ENCODE assay signal across 30 cellular contexts in the genomic region with DNA sequence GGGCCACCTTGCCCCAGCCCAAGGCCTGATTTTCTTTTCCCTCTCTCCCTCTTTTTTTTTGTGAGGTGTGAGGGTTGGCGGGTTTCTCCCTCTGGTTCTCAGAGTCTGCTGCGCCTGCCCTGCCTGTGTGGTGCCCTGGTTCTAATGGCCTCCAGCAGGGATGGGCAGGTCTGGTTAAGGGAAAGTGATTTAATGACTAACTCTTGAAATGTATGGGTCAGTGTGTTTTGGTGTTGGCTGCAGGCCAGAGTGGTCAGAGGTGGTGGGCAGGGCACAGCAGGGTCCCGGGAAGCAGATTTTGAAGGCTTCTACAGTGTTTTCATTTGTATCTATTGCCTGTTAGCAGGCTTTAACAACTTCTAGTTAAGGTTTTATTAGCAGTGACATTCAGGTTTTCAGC. TPM values are rescaled to one million over a fixed set of nuclear protein-coding genes. Genes with fewer than 3 reads are reported as not detected.
DNase-seq lines count a peak whose midpoint lies in the region; ATAC-seq and TF ChIP-seq lines count a peak whose summit lies in the region.
"Had no signal": no experiment of that assay in that cellular context is flagged by ENCODE, and none has a peak within 500 bp of the region (broad histone marks: within the 10 kb centered on the region; RNA-seq: fewer than 3 reads in every experiment).

No MANE protein-coding gene starts in this region.

- H3K27ac Mint-ChIP-seq in activated CD4-positive, alpha-beta T cell treated with anti-CD3 and anti-CD28 coated beads for 36 hours, result peak overlapping the region; percentile 49
- H3K27ac Mint-ChIP-seq in progenitor cell of endocrine pancreas, result peak overlapping the region; percentile 77
- H3K27ac Mint-ChIP-seq: CD8-positive, alpha-beta T cell; stimulated activated naive CD8-positive, alpha-beta T cell treated with anti-CD3 and anti-CD28 coated beads, Interleukin-15, Interleukin-2, amounts not matched to agents 100 ng/mL and 50 ng/mL, for 24 hours had no signal

- intact Hi-C loops in activated CD4-positive, alpha-beta T cell treated with anti-CD3 and anti-CD28 coated beads for 36 hours (cut with DNase I, micrococcal nuclease), result no loop called here

- peaks cover 12% of the 10 kb centered on the region for H3K4me1 Mint-ChIP-seq in activated CD4-positive, alpha-beta T cell treated with anti-CD3 and anti-CD28 coated beads for 36 hours
- H3K4me1 Mint-ChIP-seq in progenitor cell of endocrine pancreas (ENCODE audit: low read depth), result peaks cover 2% of the 10 kb centered on the region
- H3K4me1 Mint-ChIP-seq: memory B cell had no signal

- peaks cover 72% of the 10 kb centered on the region for H3K36me3 Mint-ChIP-seq in activated CD4-positive, alpha-beta T cell treated with anti-CD3 and anti-CD28 coated beads for 36 hours (ENCODE audit: low read depth)
- peaks cover 36% of the 10 kb centered on the region for H3K36me3 Mint-ChIP-seq in progenitor cell of endocrine pancreas (ENCODE audit: insufficient read depth)

- no peak for ATAC-seq in activated CD4-positive, alpha-beta T cell treated with anti-CD3 and anti-CD28 coated beads for 36 hours
- ATAC-seq in GM19395 (IDR thresholded peaks at IDR 0.05; ENCODE audit: unreplicated experiment) (no peak), HG02938 (IDR thresholded peaks at IDR 0.05; ENCODE audit: unreplicated experiment) (no peak)
- ATAC-seq: activated naive CD4-positive, alpha-beta T cell treated with anti-CD3 and anti-CD28 coated beads, Interleukin-2, amount 50 U/mL, for 72 hours; body of pancreas; CD8-positive, alpha-beta T cell; heart right ventricle; left colon; right cardiac atrium had no signal

- no peak overlapping the region for H3K4me3 Mint-ChIP-seq in activated CD4-positive, alpha-beta T cell treated with anti-CD3 and anti-CD28 coated beads for 36 hours
- no peak overlapping the region for H3K4me3 Mint-ChIP-seq in progenitor cell of endocrine pancreas (ENCODE audit: low read depth)
- H3K4me3 Mint-ChIP-seq: CD8-positive, alpha-beta T cell; memory B cell; stimulated activated naive CD8-positive, alpha-beta T cell treated with anti-CD3 and anti-CD28 coated beads, Interleukin-15, Interleukin-2, amounts not matched to agents 100 ng/mL and 50 ng/mL, for 24 hours had no signal

- H3K27me3 Mint-ChIP-seq in activated CD4-positive, alpha-beta T cell treated with anti-CD3 and anti-CD28 coated beads for 36 hours, result no peaks in the 10 kb centered on the region
- no peaks in the 10 kb centered on the region for H3K27me3 Mint-ChIP-seq in progenitor cell of endocrine pancreas
- H3K27me3 Mint-ChIP-seq: memory B cell; stimulated activated naive CD8-positive, alpha-beta T cell treated with anti-CD3 and anti-CD28 coated beads, Interleukin-15, Interleukin-2, amounts not matched to agents 100 ng/mL and 50 ng/mL, for 24 hours had no signal

- TF ChIP-seq CTCF in HL-60 (IDR thresholded peaks at IDR 0.05; ENCODE audit: insufficient read depth, low read length) (no peak), choroid plexus epithelial cell (conservative IDR thresholded peaks at IDR 0.05; ENCODE audit: low read depth, low read length) (no peak), progenitor cell of endocrine pancreas (IDR thresholded peaks at IDR 0.05; ENCODE audit: unreplicated experiment) (no peak)

- no peaks in the 10 kb centered on the region for H3K9me3 Mint-ChIP-seq in activated CD4-positive, alpha-beta T cell treated with anti-CD3 and anti-CD28 coated beads for 36 hours (ENCODE audit: low read depth)
- no peaks in the 10 kb centered on the region for H3K9me3 Mint-ChIP-seq in progenitor cell of endocrine pancreas (ENCODE audit: low read depth)
- H3K9me3 Mint-ChIP-seq: activated naive CD4-positive, alpha-beta T cell treated with anti-CD3 and anti-CD28 coated beads, Interleukin-2, amount 50 U/mL, for 72 hours; CD8-positive, alpha-beta T cell; memory B cell; stimulated activated naive CD8-positive, alpha-beta T cell treated with anti-CD3 and anti-CD28 coated beads, Interleukin-15, Interleukin-2, amounts not matched to agents 100 ng/mL and 50 ng/mL, for 24 hours had no signal

- POLR2A ChIA-PET in activated CD4-positive, alpha-beta T cell treated with anti-CD3 and anti-CD28 coated beads for 36 hours (lab: Charles Lee), result no interaction called here

- H3K4me3 ChIP-seq in HL-60 (replicated peaks; ENCODE audit: insufficient read depth, low read length) (no peak overlapping the region), choroid plexus epithelial cell (ENCODE audit: low read depth, low read length) (no peak overlapping the region)
- H3K4me3 ChIP-seq: body of pancreas, heart right ventricle, tibial artery had no signal

- no peak for DNase-seq in activated CD4-positive, alpha-beta T cell treated with anti-CD3 and anti-CD28 coated beads for 36 hours
- no peak for DNase-seq in activated CD4-positive, alpha-beta T cell treated with anti-CD3 and anti-CD28 coated beads for 48 hours
- DNase-seq in HL-60 (ENCODE audit: low read depth in 1 of 2, low spot score in 1 of 2), result no peak
- peak; percentile 75 for DNase-seq in choroid plexus epithelial cell (ENCODE audit: low read depth)
- DNase-seq in progenitor cell of endocrine pancreas (ENCODE audit: low spot score, unreplicated experiment), result no peak
- no peak for DNase-seq in stimulated activated CD4-positive, alpha-beta T cell treated with anti-CD3 and anti-CD28 coated beads, Interleukin-12 subunit alpha, Interleukin-12 subunit beta, amount 100 ng/mL, for 4 hours
- DNase-seq: activated CD4-positive, CD25-positive, alpha-beta regulatory T cell; activated T-cell treated with anti-CD3 and anti-CD28 coated beads, Interleukin-2, amount 50 U/mL, for 48 hours; body of pancreas; CD8-positive, alpha-beta T cell; effector memory CD4-positive, alpha-beta T cell; foreskin fibroblast; heart right ventricle; KG1; left colon; MM.1S; NCI-H1436; NCI-H510A treated with DMSO at 0.1 percent for 48 hours; NK-92 treated with Interleukin-12 subunit alpha and Interleukin-12 subunit beta, amount 100 ng/mL, for 24 hours; right cardiac atrium; SHP77; stimulated activated CD4-positive, alpha-beta T cell treated with anti-CD3 and anti-CD28 coated beads, Interleukin-4, amount 100 ng/mL, for 4 hours; tibial artery had no signal

- peak overlapping the region; percentile 65 for H3K27ac ChIP-seq in HL-60 (replicated peaks)
- H3K27ac ChIP-seq: 22Rv1, heart right ventricle, parathyroid adenoma, tibial artery had no signal

- CTCF ChIA-PET in activated CD4-positive, alpha-beta T cell treated with anti-CD3 and anti-CD28 coated beads for 36 hours (lab: Charles Lee), result no interaction called here

- H3K27me3 ChIP-seq in HL-60 (ENCODE audit: insufficient read depth, poor library complexity, severe bottlenecking), result no peaks in the 10 kb centered on the region
- H3K27me3 ChIP-seq: body of pancreas, heart right ventricle, tibial artery had no signal

RNA-seq across cellular contexts. Expression of a gene that starts 39.0 kb away (rescaled TPM):
- 10 to 100 TPM; 25.5 to 28.4 TPM for total RNA-seq in activated CD4-positive, alpha-beta T cell treated with anti-CD3 and anti-CD28 coated beads for 36 hours
- 35.3 and 43.2 TPM in 2 replicates for total RNA-seq in progenitor cell of endocrine pancreas
